Comparison of ENCODE assay signal across 14 cellular contexts in the genomic region with DNA sequence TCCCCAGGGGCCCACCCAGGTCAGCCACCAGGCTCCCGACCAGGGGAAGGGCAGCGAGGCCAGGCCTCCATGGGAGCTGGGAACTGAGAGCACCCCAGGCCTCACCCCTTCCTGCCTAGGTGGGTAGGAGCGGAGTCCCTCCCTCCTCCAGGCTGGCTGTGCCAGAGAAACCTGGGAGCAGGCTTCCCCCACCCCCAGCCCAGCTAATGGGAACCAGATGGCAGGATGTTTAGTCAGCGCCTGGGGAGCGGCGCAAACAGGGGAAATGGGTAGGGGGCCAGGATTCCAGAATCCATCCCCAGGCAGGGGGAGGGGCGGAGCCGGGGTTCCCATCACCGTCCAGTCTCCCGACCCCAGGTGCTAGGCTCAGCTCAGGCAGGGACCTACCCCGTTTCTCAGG. TPM values are rescaled to one million over a fixed set of nuclear protein-coding genes. Genes with fewer than 3 reads are reported as not detected.
A peak's percentile ranks its signal among the peaks of the same experiment; 100 is the strongest.
DNase-seq lines count a peak whose midpoint lies in the region; ATAC-seq, FAIRE-seq and TF ChIP-seq lines count a peak whose summit lies in the region.
"Had no signal": no experiment of that assay in that cellular context is flagged by ENCODE, and none has a peak within 500 bp of the region (broad histone marks: within the 10 kb centered on the region; RNA-seq: fewer than 3 reads in every experiment).

No MANE protein-coding gene starts in this region.

- no peak for FAIRE-seq in HepG2 (lab: Jason Lieb, UNC)
- FAIRE-seq: keratinocyte, pancreas had no signal

- no TSS peak for BruUV-seq in HepG2 (replicated peaks; lab: Mats Ljungman, UMichigan)

- H3K79me2 ChIP-seq in HepG2 (ENCODE audit: insufficient read depth, low read length) = no peaks in the 10 kb centered on the region

- no peaks in the 10 kb centered on the region for H4K20me1 ChIP-seq in HepG2 (ENCODE audit: insufficient read depth, low read length)

- ATAC-seq in HepG2 (no peak), aorta (ENCODE audit: low FRiP score) (peak; percentile 44)

- H3K9ac ChIP-seq in liver (ENCODE audit: low read depth in 1 of 2, low read length in 2 of 2) = no peak overlapping the region
- no peak overlapping the region for H3K9ac ChIP-seq in HepG2 (ENCODE audit: insufficient read depth, low read depth, low read length)

- H3K27me3 ChIP-seq in liver (ENCODE audit: control insufficient read depth in 4 of 4, insufficient read depth in 4 of 4, low read length in 3 of 4) (no peaks in the 10 kb centered on the region), HepG2 (ENCODE audit: control insufficient read depth in 1 of 2, insufficient read depth in 2 of 2, low read length in 2 of 2) (peaks cover 2 to 5% of the 10 kb centered on the region in 2 experiments; a peak in 2 of 5 replicates), aorta (ENCODE audit: control insufficient read depth in 1 of 2, insufficient read depth in 2 of 2, low read length in 1 of 2) (no peaks in the 10 kb centered on the region), HAP-1 (ENCODE audit: low read depth) (no peaks in the 10 kb centered on the region)
- H3K27me3 ChIP-seq: pancreas had no signal

- DNase-seq in HepG2 (ENCODE audit: low spot score) (no peak), astrocyte of the spinal cord (ENCODE audit: low read depth, low spot score) (peak; percentile 67), iris pigment epithelial cell (ENCODE audit: low read depth) (peak; percentile 26), aorta (peak in 1 of 2 donors; percentile 82), HAP-1 (ENCODE audit: low spot score in 2 of 2) (no peak), RKO (ENCODE audit: low spot score) (no peak)
- DNase-seq in activated CD8-positive, alpha-beta memory T cell treated with anti-CD3 and anti-CD28 coated beads for 24 hours = no peak
- DNase-seq: activated CD4-positive, alpha-beta T cell treated with anti-CD3 and anti-CD28 coated beads, Interleukin-2, amount 50 U/mL, for 4 hours; activated naive CD4-positive, alpha-beta T cell treated with anti-CD3 and anti-CD28 coated beads, Interleukin-2, amount 10 ng/mL, durations not matched to agents 7 days and 5 days; endodermal cell; NCI-H187 treated with DMSO at 0.1 percent for 48 hours; pancreas had no signal

- H3K27ac ChIP-seq in liver (ENCODE audit: low read depth in 1 of 2, low read length in 2 of 2) = peak overlapping the region; percentile 20 to 46
- H3K27ac ChIP-seq in HepG2 (ENCODE audit: extremely low read length, insufficient read depth, low read length) = no peak overlapping the region
- peak overlapping the region in 1 of 2 donors; percentile 91 for H3K27ac ChIP-seq in aorta (ENCODE audit: low read depth in 1 of 2, low read length in 2 of 2)
- H3K27ac ChIP-seq: pancreas had no signal

- no peak overlapping the region for H2AFZ ChIP-seq in HepG2 (ENCODE audit: low read length)

- 74% methylated on average over 11 of the region's 11 CpGs for WGBS in liver
- WGBS in HepG2 (ENCODE audit: low lambda C conversion rate) = no CpG with 5 or more reads among the region's 11 CpGs
- 13 to 47% methylated on average over 11 of the region's 11 CpGs for WGBS in aorta, 2 donors

- no peak overlapping the region for H3K4me2 ChIP-seq in HepG2 (ENCODE audit: low read depth, low read length)

- in situ Hi-C loops in HepG2 (cut with HindIII; ENCODE audit: extremely low pct_ligation_motif_present, low pct_unique_long_range_greater_than_20kb) = no loop called here
- in situ Hi-C loops in astrocyte of the spinal cord (cut with HindIII; ENCODE audit: low sequenced_read_pairs) = no loop called here
- in situ Hi-C loops in HAP-1 (cut with MboI; ENCODE audit: low sequenced_read_pairs) = no loop called here

- TF ChIP-seq EP300 in HepG2 (IDR thresholded peaks at IDR 0.05; ENCODE audit: low read depth in 2 of 2, low read length in 2 of 2) (no peak), HepG2 (CRISPR knock-in tag; IDR thresholded peaks at IDR 0.05; ENCODE audit: borderline replicate concordance) (no peak)

- TF ChIP-seq RAD21 in liver (IDR thresholded peaks at IDR 0.05) (no peak), HepG2 (CRISPR knock-in tag; IDR thresholded peaks at IDR 0.05) (no peak)

- intact Hi-C loops in HepG2 (cut with micrococcal nuclease; ENCODE audit: unreplicated experiment) = no loop called here
- intact Hi-C loops in aorta (cut with DNase I) = no loop called here

- peaks cover 0 to 7% (median 0%) of the 10 kb centered on the region in 4 donors for H3K4me1 ChIP-seq in liver (ENCODE audit: control insufficient read depth in 4 of 4, insufficient read depth in 4 of 4, low read length in 3 of 4)
- peaks cover 24% of the 10 kb centered on the region for H3K4me1 ChIP-seq in HepG2 (ENCODE audit: insufficient read depth, low read length)
- no peaks in the 10 kb centered on the region for H3K4me1 ChIP-seq in aorta (ENCODE audit: control insufficient read depth in 1 of 2, insufficient read depth in 2 of 2, low read length in 2 of 2)
- H3K4me1 ChIP-seq in HAP-1 = no peaks in the 10 kb centered on the region
- H3K4me1 ChIP-seq: pancreas had no signal

- CTCF ChIA-PET in HepG2 (lab: Yijun Ruan, JAX; ENCODE audit: low intra/inter-chr PET ratio, low total read pairs) = no interaction called here

- no peak for TF ChIP-seq POLR2A in HepG2 (IDR thresholded peaks at IDR 0.05; ENCODE audit: insufficient read depth in 1 of 2, low read depth in 2 of 2, low read length in 2 of 2)

- no peaks in the 10 kb centered on the region for H3K9me3 ChIP-seq in liver (ENCODE audit: control insufficient read depth in 4 of 4, low read length in 3 of 4)
- no peaks in the 10 kb centered on the region for H3K9me3 ChIP-seq in HepG2 (ENCODE audit: low read length)
- H3K9me3 ChIP-seq in aorta (ENCODE audit: control insufficient read depth, low read length) = no peaks in the 10 kb centered on the region
- no peaks in the 10 kb centered on the region for H3K9me3 ChIP-seq in HAP-1
- H3K9me3 ChIP-seq: pancreas had no signal

- H3K4me3 ChIP-seq in liver (ENCODE audit: low read depth in 1 of 3, low read length in 3 of 3) (no peak overlapping the region), HepG2 (replicated peaks in 1 of 3; ENCODE audit: insufficient read depth in 1 of 3, low read depth in 2 of 3, low read length in 3 of 3) (no peak overlapping the region), astrocyte of the spinal cord (ENCODE audit: low read depth, low read length) (no peak overlapping the region), aorta (ENCODE audit: low read length in 2 of 2) (no peak overlapping the region), HAP-1 (no peak overlapping the region)
- H3K4me3 ChIP-seq: pancreas had no signal

- no peak for TF ChIP-seq CTCF in liver (IDR thresholded peaks at IDR 0.05; ENCODE audit: low read depth, low read length, missing input control)
- no peak for TF ChIP-seq CTCF in HepG2 (CRISPR knock-in tag; IDR thresholded peaks at IDR 0.05)
- TF ChIP-seq CTCF in astrocyte of the spinal cord (IDR thresholded peaks at IDR 0.05; ENCODE audit: low read depth, low read length) = no peak

- H3K36me3 ChIP-seq in liver (ENCODE audit: control insufficient read depth in 4 of 4, insufficient read depth in 3 of 4, low read depth in 1 of 4, low read length in 3 of 4) = no peaks in the 10 kb centered on the region
- no peaks in the 10 kb centered on the region for H3K36me3 ChIP-seq in HepG2 (replicated peaks in 1 of 2; ENCODE audit: control insufficient read depth in 1 of 2, insufficient read depth in 2 of 2, low read length in 2 of 2)
- H3K36me3 ChIP-seq in aorta (ENCODE audit: control insufficient read depth in 1 of 2, insufficient read depth in 2 of 2, low read length in 1 of 2) = no peaks in the 10 kb centered on the region
- no peaks in the 10 kb centered on the region for H3K36me3 ChIP-seq in HAP-1 (replicated peaks)
- H3K36me3 ChIP-seq: pancreas had no signal

- POLR2A ChIA-PET in HepG2 (lab: Yijun Ruan, JAX) = interaction anchor here (1.2 kb wide), 1 partner anchor 11 kb away, joined by 4 read pairs; no protein-coding TSS in a partner anchor

RNA-seq across cellular contexts. Expression of a gene that starts 6.7 kb away (rescaled TPM):
- total RNA-seq in liver (1 to 10 TPM; 7.0 to 7.2 TPM), HepG2 (2016; rRNA removed; fragmentation: Illumina TruSeq; extraction: Trizol) (42.4 and 52.1 TPM in 2 replicates), aorta (10 to 100 TPM; 34.6 to 76.0 TPM)
- polyA plus RNA-seq in liver (1 to 10 TPM; 8.4 to 8.9 TPM), HepG2 (2011; rRNA removed) (9.1 and 10.9 TPM in 2 replicates), aorta (100 to 1,000 TPM in 1 of 2 donors, 10 to 100 TPM in 1; 33.1 to 686 TPM)
- 11.6 and 12.0 TPM in 2 replicates for total RNA-seq in HepG2 (2016; cell fraction: cytosol; rRNA removed; fragmentation: Illumina TruSeq; extraction: Trizol; ENCODE audit: low read depth)
- 39.2 and 51.8 TPM in 2 replicates for total RNA-seq in HepG2 (2016; cell fraction: insoluble cytoplasmic fraction; rRNA removed; fragmentation: Illumina TruSeq; extraction: Trizol)
- total RNA-seq in HepG2 (2016; cell fraction: membrane; rRNA removed; fragmentation: Illumina TruSeq; extraction: Trizol) = 14.9 and 17.2 TPM in 2 replicates
- 18.7 and 21.6 TPM in 2 replicates for total RNA-seq in HepG2 (2016; cell fraction: nucleus; rRNA removed; fragmentation: Illumina TruSeq; extraction: Trizol)
- polyA plus RNA-seq in HepG2 (2011; cell fraction: cytosol; rRNA removed) = 9.4 and 15.2 TPM in 2 replicates
- polyA plus RNA-seq in HepG2 (2011; cell fraction: nucleus; rRNA removed) = 19.4 and 23.3 TPM in 2 replicates
- 8.2 and 11.4 TPM in 2 replicates for polyA plus RNA-seq in HepG2 (2012)
- 6.9 and 7.7 TPM in 2 replicates for polyA plus RNA-seq in HepG2 (2016; cell fraction: cytosol; fragmentation: Illumina TruSeq; extraction: Trizol; ENCODE audit: low read depth)
- 32.6 and 41.1 TPM in 2 replicates for polyA plus RNA-seq in HepG2 (2016; cell fraction: insoluble cytoplasmic fraction; fragmentation: Illumina TruSeq; extraction: Trizol; ENCODE audit: low read depth)
- 10.1 and 11.1 TPM in 2 replicates for polyA plus RNA-seq in HepG2 (2016; cell fraction: membrane; fragmentation: Illumina TruSeq; extraction: Trizol; ENCODE audit: low read depth)
- 35.1 and 45.0 TPM in 2 replicates for polyA plus RNA-seq in HepG2 (2016; cell fraction: nucleus; fragmentation: Illumina TruSeq; extraction: Trizol; ENCODE audit: insufficient read depth, low read depth)
- 18.6 and 73.7 TPM in 2 replicates for polyA minus RNA-seq in HepG2 (2011; rRNA and poly(A)+ RNA removed; ENCODE audit: low replicate concordance)
- 5.5 and 7.6 TPM in 2 replicates for polyA minus RNA-seq in HepG2 (2011; cell fraction: cytosol; rRNA and poly(A)+ RNA removed)
- 3.6 and 9.3 TPM in 2 replicates for polyA minus RNA-seq in HepG2 (2011; cell fraction: nucleus; rRNA and poly(A)+ RNA removed)

RNA-seq across cellular contexts. Expression of a gene that starts 17.7 kb away (rescaled TPM):
- total RNA-seq in liver (10 to 100 TPM; 11.7 to 30.7 TPM), HepG2 (2016; rRNA removed; fragmentation: Illumina TruSeq; extraction: Trizol) (0.18 TPM in 1 of 2 replicates, not detected in the other), aorta (1,000 to 10,000 TPM; 1,297 to 2,306 TPM)
- polyA plus RNA-seq in liver (100 to 1,000 TPM in 1 of 2 donors, 10 to 100 TPM in 1; 58.8 to 131 TPM), HepG2 (2011; rRNA removed) (0.40 and 0.63 TPM in 2 replicates), aorta (1,000 to 10,000 TPM; 1,177 to 3,171 TPM)
- not detected in 2 replicates for total RNA-seq in HepG2 (2016; cell fraction: cytosol; rRNA removed; fragmentation: Illumina TruSeq; extraction: Trizol; ENCODE audit: low read depth)
- total RNA-seq in HepG2 (2016; cell fraction: insoluble cytoplasmic fraction; rRNA removed; fragmentation: Illumina TruSeq; extraction: Trizol) = 0.19 TPM in 1 of 2 replicates, not detected in the other
- total RNA-seq in HepG2 (2016; cell fraction: membrane; rRNA removed; fragmentation: Illumina TruSeq; extraction: Trizol) = 0.06 and 0.21 TPM in 2 replicates
- 0.25 and 0.85 TPM in 2 replicates for total RNA-seq in HepG2 (2016; cell fraction: nucleus; rRNA removed; fragmentation: Illumina TruSeq; extraction: Trizol)
- 0.28 and 0.54 TPM in 2 replicates for polyA plus RNA-seq in HepG2 (2011; cell fraction: cytosol; rRNA removed)
- polyA plus RNA-seq in HepG2 (2011; cell fraction: nucleus; rRNA removed) = 0.54 and 0.85 TPM in 2 replicates
- 1.5 and 1.9 TPM in 2 replicates for polyA plus RNA-seq in HepG2 (2012)
- polyA plus RNA-seq in HepG2 (2016; cell fraction: cytosol; fragmentation: Illumina TruSeq; extraction: Trizol; ENCODE audit: low read depth) = 0.10 and 0.11 TPM in 2 replicates
- polyA plus RNA-seq in HepG2 (2016; cell fraction: insoluble cytoplasmic fraction; fragmentation: Illumina TruSeq; extraction: Trizol; ENCODE audit: low read depth) = 0.26 TPM in 1 of 2 replicates, not detected in the other
- polyA plus RNA-seq in HepG2 (2016; cell fraction: membrane; fragmentation: Illumina TruSeq; extraction: Trizol; ENCODE audit: low read depth) = 0.49 and 1.0 TPM in 2 replicates
- polyA plus RNA-seq in HepG2 (2016; cell fraction: nucleus; fragmentation: Illumina TruSeq; extraction: Trizol; ENCODE audit: insufficient read depth, low read depth) = 0.98 and 1.4 TPM in 2 replicates
- 1.3 TPM in 1 of 2 replicates, not detected in the other for polyA minus RNA-seq in HepG2 (2011; rRNA and poly(A)+ RNA removed; ENCODE audit: low replicate concordance)
- polyA minus RNA-seq in HepG2 (2011; cell fraction: cytosol; rRNA and poly(A)+ RNA removed) = 0.99 and 1.3 TPM in 2 replicates
- polyA minus RNA-seq in HepG2 (2011; cell fraction: nucleus; rRNA and poly(A)+ RNA removed) = 0.37 and 0.77 TPM in 2 replicates

RNA-seq across cellular contexts. Expression of a gene that starts 31.2 kb away (rescaled TPM):
- total RNA-seq in liver = 1 to 10 TPM; 1.2 to 1.3 TPM
- under 1 TPM in 1 of 2 donors, not detected in 1; 0.13 TPM for polyA plus RNA-seq in liver
- 0.18 TPM in 1 of 2 replicates, not detected in the other for total RNA-seq in HepG2 (2016; rRNA removed; fragmentation: Illumina TruSeq; extraction: Trizol)
- total RNA-seq in HepG2 (2016; cell fraction: cytosol; rRNA removed; fragmentation: Illumina TruSeq; extraction: Trizol; ENCODE audit: low read depth) = 1.2 TPM in 1 of 2 replicates, not detected in the other
- 0.22 TPM in 1 of 2 replicates, not detected in the other for total RNA-seq in HepG2 (2016; cell fraction: insoluble cytoplasmic fraction; rRNA removed; fragmentation: Illumina TruSeq; extraction: Trizol)
- total RNA-seq in HepG2 (2016; cell fraction: membrane; rRNA removed; fragmentation: Illumina TruSeq; extraction: Trizol) = 0.19 and 0.21 TPM in 2 replicates
- total RNA-seq in HepG2 (2016; cell fraction: nucleus; rRNA removed; fragmentation: Illumina TruSeq; extraction: Trizol) = 0.50 and 0.62 TPM in 2 replicates
- 0.13 and 0.17 TPM in 2 replicates for polyA plus RNA-seq in HepG2 (2011; rRNA removed)
- 0.09 and 0.21 TPM in 2 replicates for polyA plus RNA-seq in HepG2 (2011; cell fraction: cytosol; rRNA removed)
- 1.2 and 2.1 TPM in 2 replicates for polyA plus RNA-seq in HepG2 (2011; cell fraction: nucleus; rRNA removed)
- polyA plus RNA-seq in HepG2 (2012) = not detected in 2 replicates
- 0.18 TPM in 1 of 2 replicates, not detected in the other for polyA plus RNA-seq in HepG2 (2016; cell fraction: cytosol; fragmentation: Illumina TruSeq; extraction: Trizol; ENCODE audit: low read depth)
- 0.19 TPM in 1 of 2 replicates, not detected in the other for polyA plus RNA-seq in HepG2 (2016; cell fraction: insoluble cytoplasmic fraction; fragmentation: Illumina TruSeq; extraction: Trizol; ENCODE audit: low read depth)
- 0.15 TPM in 1 of 2 replicates, not detected in the other for polyA plus RNA-seq in HepG2 (2016; cell fraction: membrane; fragmentation: Illumina TruSeq; extraction: Trizol; ENCODE audit: low read depth)
- polyA plus RNA-seq in HepG2 (2016; cell fraction: nucleus; fragmentation: Illumina TruSeq; extraction: Trizol; ENCODE audit: insufficient read depth, low read depth) = 0.38 TPM in 1 of 2 replicates, not detected in the other
- polyA minus RNA-seq in HepG2 (2011; rRNA and poly(A)+ RNA removed; ENCODE audit: low replicate concordance) = 0.24 and 0.87 TPM in 2 replicates
- polyA minus RNA-seq in HepG2 (2011; cell fraction: cytosol; rRNA and poly(A)+ RNA removed) = not detected in 2 replicates
- polyA minus RNA-seq in HepG2 (2011; cell fraction: nucleus; rRNA and poly(A)+ RNA removed) = 1.3 and 1.6 TPM in 2 replicates
- 1 to 10 TPM; 1.4 to 4.5 TPM for total RNA-seq in aorta
- 10 to 100 TPM in 1 of 2 donors, not detected in 1; 39.1 TPM for polyA plus RNA-seq in aorta

RNA-seq across cellular contexts. Expression of a gene that starts 40.4 kb away (rescaled TPM):
- total RNA-seq in liver = not detected
- polyA plus RNA-seq in liver = not detected
- not detected in 2 replicates for total RNA-seq in HepG2 (2016; rRNA removed; fragmentation: Illumina TruSeq; extraction: Trizol)
- total RNA-seq in HepG2 (2016; cell fraction: cytosol; rRNA removed; fragmentation: Illumina TruSeq; extraction: Trizol; ENCODE audit: low read depth) = not detected in 2 replicates
- total RNA-seq in HepG2 (2016; cell fraction: insoluble cytoplasmic fraction; rRNA removed; fragmentation: Illumina TruSeq; extraction: Trizol) = not detected in 2 replicates
- not detected in 2 replicates for total RNA-seq in HepG2 (2016; cell fraction: membrane; rRNA removed; fragmentation: Illumina TruSeq; extraction: Trizol)
- not detected in 2 replicates for total RNA-seq in HepG2 (2016; cell fraction: nucleus; rRNA removed; fragmentation: Illumina TruSeq; extraction: Trizol)
- polyA plus RNA-seq in HepG2 (2011; rRNA removed) = not detected in 2 replicates
- polyA plus RNA-seq in HepG2 (2011; cell fraction: cytosol; rRNA removed) = not detected in 2 replicates
- polyA plus RNA-seq in HepG2 (2011; cell fraction: nucleus; rRNA removed) = not detected in 2 replicates
- polyA plus RNA-seq in HepG2 (2012) = not detected in 2 replicates
- not detected in 2 replicates for polyA plus RNA-seq in HepG2 (2016; cell fraction: cytosol; fragmentation: Illumina TruSeq; extraction: Trizol; ENCODE audit: low read depth)
- polyA plus RNA-seq in HepG2 (2016; cell fraction: insoluble cytoplasmic fraction; fragmentation: Illumina TruSeq; extraction: Trizol; ENCODE audit: low read depth) = not detected in 2 replicates
- polyA plus RNA-seq in HepG2 (2016; cell fraction: membrane; fragmentation: Illumina TruSeq; extraction: Trizol; ENCODE audit: low read depth) = not detected in 2 replicates
- polyA plus RNA-seq in HepG2 (2016; cell fraction: nucleus; fragmentation: Illumina TruSeq; extraction: Trizol; ENCODE audit: insufficient read depth, low read depth) = not detected in 2 replicates
- not detected in 2 replicates for polyA minus RNA-seq in HepG2 (2011; rRNA and poly(A)+ RNA removed; ENCODE audit: low replicate concordance)
- not detected in 2 replicates for polyA minus RNA-seq in HepG2 (2011; cell fraction: cytosol; rRNA and poly(A)+ RNA removed)
- not detected in 2 replicates for polyA minus RNA-seq in HepG2 (2011; cell fraction: nucleus; rRNA and poly(A)+ RNA removed)
- total RNA-seq in aorta = under 1 TPM; 0.19 to 0.27 TPM
- under 1 TPM in 1 of 2 donors, not detected in 1; 0.20 TPM for polyA plus RNA-seq in aorta
- total RNA-seq: endodermal cell had no signal
- polyA plus RNA-seq: keratinocyte had no signal

Comparison
In these comparisons a context has a peak if more than half of its experiments do, and no peak if none do; other contexts are left out.
1. DNase-seq: peak in astrocyte of the spinal cord (single experiment) and iris pigment epithelial cell (single experiment); none in HepG2 (single experiment), HAP-1 (0 of 2), RKO (single experiment) and activated CD8-positive, alpha-beta memory T cell treated with anti-CD3 and anti-CD28 coated beads for 24 hours (single experiment).
2. RNA of a gene that starts 17.7 kb away (total RNA-seq): 1,297 to 2,306 TPM in aorta; 11.7 to 30.7 TPM in liver and 0.06 to 0.85 TPM in HepG2; every median in the first group is over 10 times any median in the second.